25 cellular contexts compared by ENCODE assay signal in the genomic region with DNA sequence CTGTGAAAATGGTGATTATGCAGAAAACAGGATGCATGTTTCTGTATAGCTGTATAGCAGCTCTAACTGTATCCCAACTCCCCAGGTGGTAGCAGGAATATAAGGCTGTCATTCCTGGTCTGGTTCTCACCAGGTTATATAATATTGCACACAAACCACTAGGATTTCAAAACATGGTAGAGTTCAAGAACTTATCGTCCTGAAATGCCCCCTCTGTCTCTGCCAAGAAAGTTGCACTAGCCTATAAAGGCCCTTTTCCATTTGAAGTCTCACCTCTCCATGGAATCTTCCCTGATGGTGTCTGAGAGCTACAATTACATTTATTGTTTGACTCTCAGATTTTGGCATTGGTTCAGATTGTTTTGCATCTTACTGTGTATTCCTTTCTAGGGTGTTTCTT.
DNase-seq lines count a peak whose midpoint lies in the region; ATAC-seq and TF ChIP-seq lines count a peak whose summit lies in the region.
"Had no signal": no experiment of that assay in that cellular context is flagged by ENCODE, and none has a peak within 500 bp of the region (broad histone marks: within the 10 kb centered on the region; RNA-seq: fewer than 3 reads in every experiment).

No MANE protein-coding gene starts in this region.

- TF ChIP-seq POLR2A in gastrocnemius medialis (IDR thresholded peaks at IDR 0.05), result no peak

- H3K4me1 Mint-ChIP-seq in glutamatergic neuron (ENCODE audit: low read depth, unreplicated experiment), result peaks cover 39% of the 10 kb centered on the region
- H3K4me1 Mint-ChIP-seq: CD14-positive monocyte; CD4-positive, alpha-beta memory T cell; CD4-positive, CD25-positive, alpha-beta regulatory T cell; CD8-positive, alpha-beta memory T cell had no signal

- DNase-seq in NCI-H2227 (lab: John Stamatoyannopoulos, UW; ENCODE audit: unreplicated experiment), result peak; percentile 4
- DNase-seq in NCI-H2227 treated with DMSO at 0.1 percent for 48 hours (lab: John Stamatoyannopoulos, UW), result no peak
- no peak for DNase-seq in glutamatergic neuron
- DNase-seq in left lobe of liver (ENCODE audit: low spot score), result no peak
- no peak for DNase-seq in gastrocnemius medialis
- DNase-seq in T1000 (lab: John Stamatoyannopoulos, UW), result no peak
- DNase-seq: 8988T; ACHN; BE2C; C1 segment of cervical spinal cord; CD4-positive, alpha-beta memory T cell; CD4-positive, CD25-positive, alpha-beta regulatory T cell; CD8-positive, alpha-beta memory T cell; COR-L47; DMS 273 treated with DMSO at 0.1 percent for 48 hours; DMS153; DMS53; DMS79; DND-41; EL; GDM1 had no signal

- no peaks in the 10 kb centered on the region for H3K27me3 ChIP-seq in gastrocnemius medialis
- H3K27me3 ChIP-seq: BE2C, BLaER1 had no signal

- H3K27ac ChIP-seq in gastrocnemius medialis, result no peak overlapping the region
- H3K27ac ChIP-seq: BLaER1 had no signal

- peak; percentile 92 for ATAC-seq in left lobe of liver
- ATAC-seq in gastrocnemius medialis, result peak; percentile 74 to 82
- ATAC-seq in GM18511 (IDR thresholded peaks at IDR 0.05; ENCODE audit: unreplicated experiment), result no peak
- ATAC-seq: GM12878 had no signal

- in situ Hi-C loops in gastrocnemius medialis (cut with MboI; ENCODE audit: low sequenced_read_pairs in 4 of 4), result no loop called here

- H3K27me3 Mint-ChIP-seq in glutamatergic neuron (ENCODE audit: unreplicated experiment), result no peaks in the 10 kb centered on the region
- H3K27me3 Mint-ChIP-seq: CD4-positive, CD25-positive, alpha-beta regulatory T cell had no signal

- intact Hi-C loops in gastrocnemius medialis (cut with DNase I; ENCODE audit: low total_unique reads), result no loop called here

- no peaks in the 10 kb centered on the region for H3K36me3 ChIP-seq in gastrocnemius medialis
- H3K36me3 ChIP-seq: BE2C, BLaER1 had no signal

- TF ChIP-seq CTCF in glutamatergic neuron (IDR thresholded peaks at IDR 0.05; ENCODE audit: partially characterized antibody, unreplicated experiment), result no peak
- no peak for TF ChIP-seq CTCF in gastrocnemius medialis (IDR thresholded peaks at IDR 0.05 in 4 of 5, conservative IDR thresholded peaks at IDR 0.05 in 1 of 5)

- H3K4me3 Mint-ChIP-seq in glutamatergic neuron (ENCODE audit: unreplicated experiment), result peak overlapping the region; percentile 10
- H3K4me3 Mint-ChIP-seq: CD14-positive monocyte; CD4-positive, alpha-beta memory T cell; CD4-positive, CD25-positive, alpha-beta regulatory T cell; CD8-positive, alpha-beta memory T cell had no signal

- peaks cover 6 to 18% of the 10 kb centered on the region in 2 donors for H3K4me1 ChIP-seq in gastrocnemius medialis
- H3K4me1 ChIP-seq: BLaER1 had no signal

- peaks cover 3% of the 10 kb centered on the region for H3K36me3 Mint-ChIP-seq in glutamatergic neuron (ENCODE audit: unreplicated experiment)
- H3K36me3 Mint-ChIP-seq: CD14-positive monocyte; CD4-positive, alpha-beta memory T cell; CD4-positive, CD25-positive, alpha-beta regulatory T cell; CD8-positive, alpha-beta memory T cell had no signal

- no peak overlapping the region for H3K4me3 ChIP-seq in gastrocnemius medialis
- H3K4me3 ChIP-seq: BLaER1, GM12878 had no signal

- peaks cover 5% of the 10 kb centered on the region for H3K9me3 Mint-ChIP-seq in glutamatergic neuron (ENCODE audit: unreplicated experiment)

- no peaks in the 10 kb centered on the region for H3K9me3 ChIP-seq in gastrocnemius medialis
- H3K9me3 ChIP-seq: BE2C had no signal

- H3K27ac Mint-ChIP-seq in glutamatergic neuron (ENCODE audit: unreplicated experiment), result peak overlapping the region; percentile 28
- H3K27ac Mint-ChIP-seq: CD14-positive monocyte; CD4-positive, alpha-beta memory T cell; CD4-positive, CD25-positive, alpha-beta regulatory T cell; CD8-positive, alpha-beta memory T cell had no signal
